13 cellular contexts compared by ENCODE assay signal in the genomic region with DNA sequence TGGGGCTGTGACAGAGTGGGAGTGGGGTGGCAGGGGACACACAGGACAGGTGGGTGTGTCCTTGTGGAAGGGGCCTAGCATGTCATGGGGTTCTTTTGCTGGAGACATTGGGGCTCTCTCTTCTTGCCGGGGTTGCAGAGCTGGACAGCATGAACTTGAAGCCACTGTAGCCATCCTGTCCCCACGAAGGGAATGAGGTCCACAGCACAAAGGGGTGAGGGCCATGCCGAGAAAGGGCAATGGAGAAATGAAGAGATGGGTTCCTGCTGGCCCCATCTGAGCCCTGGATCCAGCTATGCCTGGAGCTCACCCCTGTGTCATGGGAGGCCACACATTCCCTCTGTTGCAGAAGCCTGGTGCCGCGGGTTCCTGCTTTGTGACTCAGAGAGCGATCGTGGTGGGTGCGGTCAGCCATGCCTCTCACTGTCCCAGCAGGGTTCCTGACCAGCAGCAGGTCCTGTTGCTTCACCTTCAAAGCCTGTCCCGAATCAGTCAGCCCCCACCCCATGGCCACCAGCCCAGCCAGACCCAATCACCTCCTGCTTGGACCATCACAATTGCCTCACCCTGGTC. TPM values are rescaled to one million over a fixed set of nuclear protein-coding genes. Genes with fewer than 3 reads are reported as not detected.
DNase-seq lines count a peak whose midpoint lies in the region; ATAC-seq and TF ChIP-seq lines count a peak whose summit lies in the region.
"Had no signal": no experiment of that assay in that cellular context is flagged by ENCODE, and none has a peak within 500 bp of the region (broad histone marks: within the 10 kb centered on the region; RNA-seq: fewer than 3 reads in every experiment).

No MANE protein-coding gene starts in this region.

- no peaks in the 10 kb centered on the region for H3F3A ChIP-seq in PC-3 (ENCODE audit: low read length, unreplicated experiment)

- H3K4me1 ChIP-seq in HCT116 (ENCODE audit: control insufficient read depth in 1 of 2, insufficient read depth in 2 of 2, low read length in 2 of 2) (peaks cover 34 to 48% of the 10 kb centered on the region in 2 experiments), PC-3 (ENCODE audit: insufficient read depth, low read length) (peaks cover 7% of the 10 kb centered on the region)

- ATAC-seq in HCT116 = peak; percentile 92
- ATAC-seq in PC-3 = peak; percentile 97
- no peak for ATAC-seq in GM19397 (IDR thresholded peaks at IDR 0.05; ENCODE audit: unreplicated experiment)
- ATAC-seq: GM12878 had no signal

- H3K36me3 ChIP-seq in HCT116 (ENCODE audit: control insufficient read depth in 1 of 2, insufficient read depth in 2 of 2, low read length in 2 of 2) (no peaks in the 10 kb centered on the region), PC-3 (ENCODE audit: low read depth, low read length) (no peaks in the 10 kb centered on the region)

- H4K20me1 ChIP-seq in HCT116 (ENCODE audit: insufficient read depth) = no peaks in the 10 kb centered on the region; the same call in 1 of the 2 replicates
- no peaks in the 10 kb centered on the region for H4K20me1 ChIP-seq in PC-3 (ENCODE audit: low read length)

- peaks cover 0 to 11% of the 10 kb centered on the region in 2 experiments; a peak in 1 of 4 replicates for H3K9me3 ChIP-seq in HCT116 (ENCODE audit: control insufficient read depth in 1 of 2, insufficient read depth in 1 of 2, low read depth in 1 of 2, low read length in 2 of 2)
- H3K9me3 ChIP-seq in PC-3 (ENCODE audit: low read length) = no peaks in the 10 kb centered on the region

- peak overlapping the region; percentile 43; the same call in 1 of the 2 replicates for H3K27ac ChIP-seq in HCT116 (ENCODE audit: low read depth, low read length)
- H3K27ac ChIP-seq in PC-3 (ENCODE audit: low read length) = no peak overlapping the region
- H3K27ac ChIP-seq in epithelial cell of prostate = no peak overlapping the region

- TF ChIP-seq CTCF in HCT116 (IDR thresholded peaks at IDR 0.05 in 2 of 3, conservative IDR thresholded peaks at IDR 0.05 in 1 of 3; ENCODE audit: borderline replicate concordance in 1 of 3, insufficient read depth in 1 of 3, low read depth in 2 of 3, low read length in 2 of 3) (no peak), PC-3 (conservative IDR thresholded peaks at IDR 0.05; ENCODE audit: low read depth, low read length) (no peak)

- H3K4me2 ChIP-seq in HCT116 (ENCODE audit: low read length) (peak overlapping the region; percentile 78), PC-3 (ENCODE audit: low read length) (no peak overlapping the region)

- RAD21 ChIA-PET in HCT116 (lab: Charles Lee; ENCODE audit: low non-redundant PET in 1 of 2, low total read pairs in 2 of 2, uncharacterized antibody in 2 of 2, unreplicated experiment in 2 of 2) = no interaction called here

- BruUV-seq in HCT116 (replicated peaks; lab: Mats Ljungman, UMichigan) (no TSS peak), PC-3 (replicated peaks; lab: Mats Ljungman, UMichigan) (no TSS peak)

- H3K79me2 ChIP-seq in HCT116 (ENCODE audit: insufficient read depth, low read length) (no peaks in the 10 kb centered on the region), PC-3 (ENCODE audit: low read length) (no peaks in the 10 kb centered on the region)

- DNase-seq in HCT116 (ENCODE audit: low read depth, low spot score) (peak; percentile 92), PC-3 (peak; percentile 77), epithelial cell of prostate (ENCODE audit: low read depth, low spot score) (peak; percentile 22), skeletal muscle cell (ENCODE audit: low read depth) (peak; percentile 27), GDM1 (lab: John Stamatoyannopoulos, UW) (no peak), NCI-H82 treated with DMSO at 0.1 percent for 48 hours (lab: John Stamatoyannopoulos, UW; ENCODE audit: unreplicated experiment) (no peak)
- DNase-seq in stimulated activated CD4-positive, alpha-beta T cell treated with anti-CD3 and anti-CD28 coated beads, Interleukin-12 subunit alpha, Interleukin-12 subunit beta, amount 100 ng/mL, for 4 hours = no peak
- DNase-seq: MM.1S, SHP77 had no signal

- POLR2A ChIA-PET in HCT116 (lab: Charles Lee) (interaction anchor here (0.9 kb wide), 1 partner anchor 243 kb away, joined by 3 read pairs; no protein-coding TSS in a partner anchor), PC-3 (lab: Charles Lee; ENCODE audit: unreplicated experiment) (interaction anchor here (0.8 kb wide), 1 partner anchor 263 kb away, joined by 14 read pairs; no protein-coding TSS in a partner anchor)

- intact Hi-C loops in HCT116 (cut with micrococcal nuclease) = loop anchor here (5.0 kb wide), 1 partner anchor 71 kb away; no protein-coding TSS in a partner anchor
- intact Hi-C loops in PC-3 (cut with micrococcal nuclease) = no loop called here

- peaks cover 19% of the 10 kb centered on the region; the same call in 1 of the 2 replicates for H3K27me3 ChIP-seq in HCT116 (ENCODE audit: insufficient read depth, low read length)
- no peaks in the 10 kb centered on the region for H3K27me3 ChIP-seq in PC-3 (ENCODE audit: low read length)

- CTCF ChIA-PET in HCT116 (lab: Charles Lee) = interaction anchor here (1.0 kb wide), 1 partner anchor 168 kb away, joined by 4 read pairs; no protein-coding TSS in a partner anchor
- CTCF ChIA-PET in PC-3 (lab: Charles Lee) = interaction anchor here (0.5 kb wide), 1 partner anchor 14 kb away, joined by 4 read pairs; no protein-coding TSS in a partner anchor

- H3K9me2 ChIP-seq in HCT116 (ENCODE audit: insufficient read depth) (no peaks in the 10 kb centered on the region), PC-3 (replicated peaks; ENCODE audit: low read length) (no peaks in the 10 kb centered on the region)

- H3K4me3 ChIP-seq in HCT116 (replicated peaks in 1 of 2; ENCODE audit: low read depth in 1 of 2, low read length in 2 of 2) = peak overlapping the region in 1 of 2 experiments; percentile 32; a peak in 3 of 4 replicates
- H3K4me3 ChIP-seq in PC-3 (ENCODE audit: low read length) = no peak overlapping the region
- no peak overlapping the region for H3K4me3 ChIP-seq in skeletal muscle cell (ENCODE audit: low read depth, low read length)
- H3K4me3 ChIP-seq: GM12878 had no signal

- H3K9ac ChIP-seq in HCT116 (ENCODE audit: low read length) (peak overlapping the region; percentile 37), PC-3 (ENCODE audit: low read length) (no peak overlapping the region)

- H2AFZ ChIP-seq in HCT116 (ENCODE audit: low read depth, low read length, poor library complexity, severe bottlenecking) (no peak overlapping the region), PC-3 (ENCODE audit: low read length) (no peak overlapping the region)

- TF ChIP-seq POLR2A in HCT116 (IDR thresholded peaks at IDR 0.05; ENCODE audit: borderline replicate concordance, extremely low read depth, insufficient read depth, insufficient read length) = no peak

- TF ChIP-seq RAD21 in HCT116 (IDR thresholded peaks at IDR 0.05; ENCODE audit: low read depth) = no peak

TF ChIP-seq in HCT116, 20 proteins besides CTCF, POLR2A, EP300 and RAD21:
- peak; percentile 79 for TF ChIP-seq POLR2AphosphoS5 (IDR thresholded peaks at IDR 0.05; ENCODE audit: low read depth, low read length)
- peak; percentile 100 for TF ChIP-seq TCF7L2 (IDR thresholded peaks at IDR 0.05; ENCODE audit: borderline replicate concordance, extremely low read depth, insufficient read depth, insufficient read length)
- TF ChIP-seq ZFX (IDR thresholded peaks at IDR 0.05) = no peak
- TF ChIP-seq, protein P1, sequence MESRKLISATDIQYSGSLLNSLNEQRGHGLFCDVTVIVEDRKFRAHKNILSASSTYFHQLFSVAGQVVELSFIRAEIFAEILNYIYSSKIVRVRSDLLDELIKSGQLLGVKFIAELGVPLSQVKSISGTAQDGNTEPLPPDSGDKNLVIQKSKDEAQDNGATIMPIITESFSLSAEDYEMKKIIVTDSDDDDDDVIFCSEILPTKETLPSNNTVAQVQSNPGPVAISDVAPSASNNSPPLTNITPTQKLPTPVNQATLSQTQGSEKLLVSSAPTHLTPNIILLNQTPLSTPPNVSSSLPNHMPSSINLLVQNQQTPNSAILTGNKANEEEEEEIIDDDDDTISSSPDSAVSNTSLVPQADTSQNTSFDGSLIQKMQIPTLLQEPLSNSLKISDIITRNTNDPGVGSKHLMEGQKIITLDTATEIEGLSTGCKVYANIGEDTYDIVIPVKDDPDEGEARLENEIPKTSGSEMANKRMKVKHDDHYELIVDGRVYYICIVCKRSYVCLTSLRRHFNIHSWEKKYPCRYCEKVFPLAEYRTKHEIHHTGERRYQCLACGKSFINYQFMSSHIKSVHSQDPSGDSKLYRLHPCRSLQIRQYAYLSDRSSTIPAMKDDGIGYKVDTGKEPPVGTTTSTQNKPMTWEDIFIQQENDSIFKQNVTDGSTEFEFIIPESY (IDR thresholded peaks at IDR 0.05; ENCODE audit: extremely low read depth, insufficient replicate concordance, low read length) = peak; percentile 87
- TF ChIP-seq YY1 (IDR thresholded peaks at IDR 0.05; ENCODE audit: extremely low read depth, insufficient replicate concordance, low read depth, low read length) = peak; percentile 59
- no peak for TF ChIP-seq SIN3A (IDR thresholded peaks at IDR 0.05; ENCODE audit: low read depth)
- TF ChIP-seq MAX (IDR thresholded peaks at IDR 0.05) = no peak

RNA-seq across cellular contexts. Expression of gene DNAJB8, which starts 50.0 kb away (rescaled TPM):
- total RNA-seq in HCT116 (2021; ENCODE audit: unreplicated experiment) = not detected
- polyA plus RNA-seq in HCT116 (2012) = not detected in 2 replicates
- total RNA-seq in PC-3 (2014; rRNA removed) = not detected in 2 replicates
- total RNA-seq: activated T-helper 1 cell treated with anti-CD3 and anti-CD28 coated beads, Interleukin-12 subunit alpha, Interleukin-12 subunit beta, Interleukin-2, Interleukin-4 antibody, amounts not matched to agents 30 ng/mL and 10 ng/mL and 1 ng/mL, durations not matched to agents 14 hours and 24 hours and 36 hours; GM12878 had no signal
- polyA plus RNA-seq: esophagus, GM12878 had no signal

Comparison
In these comparisons a context has a peak if more than half of its experiments do, and no peak if none do; other contexts are left out.
1. DNase-seq: peak in HCT116 (single experiment), PC-3 (single experiment), epithelial cell of prostate (single experiment) and skeletal muscle cell (single experiment); none in GDM1 (single experiment), NCI-H82 treated with DMSO at 0.1 percent for 48 hours (single experiment) and stimulated activated CD4-positive, alpha-beta T cell treated with anti-CD3 and anti-CD28 coated beads, Interleukin-12 subunit alpha, Interleukin-12 subunit beta, amount 100 ng/mL, for 4 hours (single experiment).